In genomic region chr12:39165338-39165737, GRCh38 we compare ENCODE assay signal across 23 cellular contexts.
"Had no signal": no experiment of that assay in that cellular context is flagged by ENCODE, and none has a peak within 500 bp of the region (broad histone marks: within the 10 kb centered on the region; RNA-seq: fewer than 3 reads in every experiment).

No MANE protein-coding gene starts in this region.

- DNase-seq: colonic mucosa; cortex of kidney; effector CD8-positive, alpha-beta T cell; effector memory CD8-positive, alpha-beta T cell; foreskin keratinocyte; heart left ventricle; hypothalamus; immature natural killer cell; islet precursor cell; kidney; kidney glomerular epithelial cell; left lung; left ventricle myocardium superior; lower lobe of right lung; mesenchymal stem cell; naive B cell had no signal

- H3K4me1 Mint-ChIP-seq: immature natural killer cell, mesothelial cell of epicardium, naive B cell had no signal

- H3K27ac Mint-ChIP-seq: dendritic cell treated with granulocyte-macrophage colony-stimulating factor and Interleukin-4, amounts not matched to agents 40 ng/mL and 50 ng/mL, for 4 days; effector memory CD8-positive, alpha-beta T cell; immature natural killer cell; mesothelial cell of epicardium; naive B cell had no signal

- H3K9me3 ChIP-seq: colonic mucosa, esophagus muscularis mucosa, gastroesophageal sphincter, lower lobe of right lung had no signal

- ATAC-seq: effector memory CD8-positive, alpha-beta T cell; foreskin keratinocyte; gastroesophageal sphincter; heart left ventricle; left lung; left ventricle myocardium superior; lower lobe of right lung had no signal

- FAIRE-seq: endothelial cell of umbilical vein, frontal cortex, kidney had no signal

- H3K9me3 Mint-ChIP-seq: effector memory CD8-positive, alpha-beta T cell; mesothelial cell of epicardium had no signal

- H3K4me3 ChIP-seq: colonic mucosa, esophagus muscularis mucosa, gastroesophageal sphincter, heart left ventricle, hepatocyte, left lung, lower lobe of right lung had no signal

- H3K36me3 Mint-ChIP-seq: immature natural killer cell, mesothelial cell of epicardium, naive B cell had no signal

- H3K27ac ChIP-seq: colonic mucosa, esophagus muscularis mucosa, foreskin keratinocyte, gastroesophageal sphincter, heart left ventricle, hepatocyte, left lung, lower lobe of right lung had no signal

- H3K36me3 ChIP-seq: colonic mucosa, esophagus muscularis mucosa, gastroesophageal sphincter, heart left ventricle, left lung, lower lobe of right lung had no signal

- H3K27me3 ChIP-seq: colonic mucosa, esophagus muscularis mucosa, foreskin keratinocyte, gastroesophageal sphincter, heart left ventricle, hepatocyte, left lung had no signal

- H3K4me1 ChIP-seq: colonic mucosa, esophagus muscularis mucosa, foreskin keratinocyte, gastroesophageal sphincter, heart left ventricle, left lung, lower lobe of right lung had no signal

- H3K27me3 Mint-ChIP-seq: dendritic cell treated with granulocyte-macrophage colony-stimulating factor and Interleukin-4, amounts not matched to agents 40 ng/mL and 50 ng/mL, for 4 days; effector memory CD8-positive, alpha-beta T cell; naive B cell had no signal

- H3K4me3 Mint-ChIP-seq: dendritic cell treated with granulocyte-macrophage colony-stimulating factor and Interleukin-4, amounts not matched to agents 40 ng/mL and 50 ng/mL, for 4 days; effector memory CD8-positive, alpha-beta T cell; immature natural killer cell; mesothelial cell of epicardium; naive B cell had no signal
